ENCODE assay signal across 12 cellular contexts in genomic region chr7:106418094-106418493, GRCh38.
DNase-seq lines count a peak whose midpoint lies in the region; ATAC-seq and TF ChIP-seq lines count a peak whose summit lies in the region.
"Had no signal": no experiment of that assay in that cellular context is flagged by ENCODE, and none has a peak within 500 bp of the region (broad histone marks: within the 10 kb centered on the region; RNA-seq: fewer than 3 reads in every experiment).

No MANE protein-coding gene starts in this region.

- H3K4me3 Mint-ChIP-seq in T-helper 1 cell treated with Interleukin-12 subunit alpha and Interleukin-12 subunit beta and Interleukin-4 antibody, amounts not matched to agents 30 μg/mL and 1 μg/mL, for 36 hours, result no peak overlapping the region

- H3K36me3 Mint-ChIP-seq in T-helper 1 cell treated with Interleukin-12 subunit alpha and Interleukin-12 subunit beta and Interleukin-4 antibody, amounts not matched to agents 30 μg/mL and 1 μg/mL, for 36 hours (ENCODE audit: low read depth), result peaks cover 5% of the 10 kb centered on the region

- no peaks in the 10 kb centered on the region for H3K9me3 ChIP-seq in BE2C

- H3K27ac Mint-ChIP-seq in T-helper 1 cell treated with Interleukin-12 subunit alpha and Interleukin-12 subunit beta and Interleukin-4 antibody, amounts not matched to agents 30 μg/mL and 1 μg/mL, for 36 hours, result peak overlapping the region; percentile 6

- peaks cover 20% of the 10 kb centered on the region for H3K9me3 Mint-ChIP-seq in T-helper 1 cell treated with Interleukin-12 subunit alpha and Interleukin-12 subunit beta and Interleukin-4 antibody, amounts not matched to agents 30 μg/mL and 1 μg/mL, for 36 hours

- H3K4me3 ChIP-seq in skeletal muscle cell (ENCODE audit: low read depth, low read length), result no peak overlapping the region
- H3K4me3 ChIP-seq in BE2C (ENCODE audit: low read depth, low read length), result no peak overlapping the region
- H3K4me3 ChIP-seq: vagina had no signal

- H3K36me3 ChIP-seq in BE2C, result no peaks in the 10 kb centered on the region
- H3K36me3 ChIP-seq: vagina had no signal

- no peak for TF ChIP-seq CTCF in BE2C (IDR thresholded peaks at IDR 0.05; ENCODE audit: low read depth, low read length)

- no peaks in the 10 kb centered on the region for H3K4me1 ChIP-seq in BE2C

- no peak for ATAC-seq in GM21737 (IDR thresholded peaks at IDR 0.05; ENCODE audit: unreplicated experiment)

- peaks cover 30% of the 10 kb centered on the region for H3K4me1 Mint-ChIP-seq in T-helper 1 cell treated with Interleukin-12 subunit alpha and Interleukin-12 subunit beta and Interleukin-4 antibody, amounts not matched to agents 30 μg/mL and 1 μg/mL, for 36 hours (ENCODE audit: low read depth)

- peaks cover 3% of the 10 kb centered on the region; the same call in 1 of the 2 replicates for H3K27me3 ChIP-seq in BE2C
- H3K27me3 ChIP-seq: vagina had no signal

- peak; percentile 27 for DNase-seq in HT-29 (ENCODE audit: low spot score)
- peak; percentile 34 for DNase-seq in fibroblast of the conjunctiva (ENCODE audit: low read depth)
- peak; percentile 75 for DNase-seq in skeletal muscle cell (ENCODE audit: low read depth)
- no peak for DNase-seq in NCI-H2227 treated with DMSO at 0.1 percent for 48 hours (lab: John Stamatoyannopoulos, UW)
- no peak for DNase-seq in BE2C
- no peak for DNase-seq in NCI-H1105 treated with DMSO at 0.1 percent for 48 hours (lab: John Stamatoyannopoulos, UW)
- DNase-seq: DMS 273 treated with DMSO at 0.1 percent for 48 hours, H7, NCI-H187 had no signal

- no peaks in the 10 kb centered on the region for H3K27me3 Mint-ChIP-seq in T-helper 1 cell treated with Interleukin-12 subunit alpha and Interleukin-12 subunit beta and Interleukin-4 antibody, amounts not matched to agents 30 μg/mL and 1 μg/mL, for 36 hours (ENCODE audit: low read depth)

Comparison
In these comparisons a context has a peak if more than half of its experiments do, and no peak if none do; other contexts are left out.
1. DNase-seq: peak in HT-29 (single experiment), fibroblast of the conjunctiva (single experiment) and skeletal muscle cell (single experiment); none in NCI-H2227 treated with DMSO at 0.1 percent for 48 hours (single experiment), BE2C (single experiment) and NCI-H1105 treated with DMSO at 0.1 percent for 48 hours (single experiment).